Comparison of ENCODE assay signal across 9 cellular contexts in the genomic region with DNA sequence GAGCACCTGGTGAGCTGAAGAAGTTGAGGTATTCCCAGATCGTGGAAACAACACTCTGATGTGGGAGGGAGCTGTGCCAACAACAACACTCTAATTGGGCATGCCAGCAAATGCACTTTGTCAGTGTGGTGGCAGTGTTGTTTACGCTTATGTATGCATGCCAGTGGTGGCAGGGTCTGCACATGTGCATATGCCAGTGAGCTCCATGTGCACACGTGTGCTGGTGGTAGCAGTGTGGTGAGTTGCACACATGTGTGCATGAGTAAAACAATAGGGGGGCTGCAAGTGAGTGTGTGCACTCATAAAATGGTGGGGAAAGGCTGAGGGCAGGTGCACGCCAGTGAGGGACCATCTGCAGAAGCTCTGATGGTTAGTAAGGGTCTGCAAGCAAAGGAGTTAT.
"Had no signal": no experiment of that assay in that cellular context is flagged by ENCODE, and none has a peak within 500 bp of the region (broad histone marks: within the 10 kb centered on the region; RNA-seq: fewer than 3 reads in every experiment).

No MANE protein-coding gene starts in this region.

- H3K27ac Mint-ChIP-seq: GM23338, HFFc6 had no signal

- H3K4me1 Mint-ChIP-seq: GM23338 had no signal

- H3K4me3 ChIP-seq: GM23338, HAP-1, K562 had no signal

- H3K27ac ChIP-seq: HL-60 had no signal

- H3K4me3 Mint-ChIP-seq: GM23338, HFFc6 had no signal

- H3K4me2 ChIP-seq: GM23338 had no signal

- DNase-seq: H7, HFFc6, IMR-90, KG1 had no signal

- FAIRE-seq: K562 had no signal

- H3K9me3 ChIP-seq: HAP-1 had no signal

- ATAC-seq: GM23338, HCT116, K562 had no signal

- H3K36me3 ChIP-seq: HAP-1 had no signal

- H3K4me1 ChIP-seq: HAP-1 had no signal
